In genomic region chr6:7986219-7986618, GRCh38 we compare ENCODE assay signal across 32 cellular contexts.
"Had no signal": no experiment of that assay in that cellular context is flagged by ENCODE, and none has a peak within 500 bp of the region (broad histone marks: within the 10 kb centered on the region; RNA-seq: fewer than 3 reads in every experiment).

No MANE protein-coding gene starts in this region.

- DNase-seq: activated effector memory CD4-positive, alpha-beta T cell treated with anti-CD3 and anti-CD28 coated beads, Interleukin-2, amount 50 U/mL, for 16 hours; activated effector memory CD4-positive, alpha-beta T cell treated with Interleukin-2 at 50 U/mL for 16 hours; activated gamma-delta T cell; activated gamma-delta T cell treated with Interleukin-2 at 50 U/mL for 16 hours; activated naive CD4-positive, alpha-beta T cell; activated naive CD4-positive, alpha-beta T cell treated with anti-CD3 and anti-CD28 coated beads for 36 hours; activated naive CD4-positive, alpha-beta T cell treated with anti-CD3 and anti-CD28 coated beads, Interleukin-2, amount 10 ng/mL, durations not matched to agents 7 days and 5 days; activated naive CD4-positive, alpha-beta T cell treated with anti-CD3 and anti-CD28 coated beads, Interleukin-2, amount 50 U/mL, for 16 hours; activated naive CD4-positive, alpha-beta T cell treated with Interleukin-2 at 50 U/mL for 16 hours; activated naive CD8-positive, alpha-beta T cell treated with anti-CD3 and anti-CD28 coated beads for 36 hours; activated naive CD8-positive, alpha-beta T cell treated with anti-CD3 and anti-CD28 coated beads, Interleukin-2, amount 10 ng/mL, durations not matched to agents 7 days and 5 days; activated naive CD8-positive, alpha-beta T cell treated with anti-CD3 and anti-CD28 coated beads, Interleukin-2, amount 50 U/mL, for 24 hours; activated T-cell treated with anti-CD3 and anti-CD28 coated beads, Interleukin-2, amount 50 U/mL, for 1 hour; activated T-cell treated with anti-CD3 and anti-CD28 coated beads, Interleukin-2, amount 50 U/mL, for 24 hours; activated T-cell treated with anti-CD3 and anti-CD28 coated beads, Interleukin-2, amount 50 U/mL, for 4 hours; activated T-cell treated with anti-CD3 and anti-CD28 coated beads, Interleukin-2, amount 50 U/mL, for 48 hours; activated T-cell treated with anti-CD3 and anti-CD28 coated beads, Interleukin-2, amount 50 U/mL, for 72 hours; adrenal gland; amniotic stem cell; amygdala; anterior cingulate cortex; aorta; body of pancreas; brain microvascular endothelial cell; caudate nucleus; central memory CD4-positive, alpha-beta T cell; cerebellar nuclear complex had no signal

- H3K27me3 ChIP-seq: adrenal gland, ascending aorta, body of pancreas, brain microvascular endothelial cell, breast epithelium, cardiac muscle cell had no signal

- H3K4me3 ChIP-seq: adrenal gland, ascending aorta, body of pancreas, breast epithelium, cardiac muscle cell had no signal

- ATAC-seq: activated naive CD4-positive, alpha-beta T cell treated with anti-CD3 and anti-CD28 coated beads, Interleukin-2, amount 50 U/mL, for 72 hours; activated naive CD8-positive, alpha-beta T cell treated with anti-CD3 and anti-CD28 coated beads, Interleukin-2, amount 50 U/mL, for 24 hours; activated T-cell treated with anti-CD3 and anti-CD28 coated beads, Interleukin-2, amount 50 U/mL, for 4 hours; activated T-cell treated with anti-CD3 and anti-CD28 coated beads, Interleukin-2, amount 50 U/mL, for 72 hours; activated T-helper 17 cell treated with anti-CD3 and anti-CD28 coated beads, Interleukin-2, amount 50 U/mL, for 72 hours; body of pancreas had no signal

- H3K36me3 ChIP-seq: adrenal gland, ascending aorta, brain microvascular endothelial cell, breast epithelium, cardiac muscle cell had no signal

- H3K27ac ChIP-seq: adrenal gland, ascending aorta, body of pancreas, brain microvascular endothelial cell, breast epithelium, cardiac muscle cell had no signal

- H3K9me3 ChIP-seq: adrenal gland, ascending aorta, body of pancreas, breast epithelium had no signal

- H3K4me1 ChIP-seq: adrenal gland, ascending aorta, body of pancreas, breast epithelium had no signal
